ENCODE assay signal across 26 cellular contexts in the genomic region with DNA sequence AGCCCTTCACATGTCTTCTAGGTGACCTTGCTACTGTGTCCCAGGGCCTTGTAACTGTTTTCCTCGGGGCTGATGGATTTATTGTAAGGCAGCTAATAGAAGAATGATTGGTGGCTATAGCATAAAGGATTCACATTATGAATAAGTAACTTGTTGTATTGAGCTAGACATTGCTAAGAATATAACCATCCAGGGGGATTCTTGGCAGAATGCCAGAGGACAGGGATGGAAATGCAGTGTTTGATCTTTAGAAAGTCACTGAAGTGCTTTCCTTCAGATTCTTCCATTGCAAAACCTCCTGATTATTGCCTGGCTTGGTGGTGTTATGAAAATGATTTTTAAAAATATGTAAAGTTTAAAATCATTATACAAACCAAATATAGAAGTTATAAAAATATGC.
"Had no signal": no experiment of that assay in that cellular context is flagged by ENCODE, and none has a peak within 500 bp of the region (broad histone marks: within the 10 kb centered on the region; RNA-seq: fewer than 3 reads in every experiment).

No MANE protein-coding gene starts in this region.

- H3K36me3 Mint-ChIP-seq: immature natural killer cell; naive thymus-derived CD4-positive, alpha-beta T cell had no signal

- H3K27me3 Mint-ChIP-seq: effector memory CD8-positive, alpha-beta T cell had no signal

- H3K36me3 ChIP-seq: ovary, thyroid gland, vagina had no signal

- H3K4me3 ChIP-seq: ovary, psoas muscle, skin epidermis, thyroid gland, vagina had no signal

- H3K9me3 ChIP-seq: ovary, psoas muscle, thyroid gland, vagina had no signal

- H3K27ac ChIP-seq: ovary, psoas muscle, skin epidermis, thyroid gland, vagina had no signal

- H3K9me3 Mint-ChIP-seq: effector memory CD8-positive, alpha-beta T cell; immature natural killer cell; naive thymus-derived CD4-positive, alpha-beta T cell; nephron progenitor cell; stimulated activated naive CD8-positive, alpha-beta T cell treated with anti-CD3 and anti-CD28 coated beads, Interleukin-15, amount 100 ng/mL, for 72 hours had no signal

- H3K27ac Mint-ChIP-seq: effector memory CD8-positive, alpha-beta T cell; immature natural killer cell; naive thymus-derived CD4-positive, alpha-beta T cell; nephron progenitor cell; stimulated activated naive CD8-positive, alpha-beta T cell treated with anti-CD3 and anti-CD28 coated beads, Interleukin-15, amount 100 ng/mL, for 72 hours had no signal

- H3K4me3 Mint-ChIP-seq: effector memory CD8-positive, alpha-beta T cell; immature natural killer cell; naive thymus-derived CD4-positive, alpha-beta T cell; nephron progenitor cell; stimulated activated naive CD8-positive, alpha-beta T cell treated with anti-CD3 and anti-CD28 coated beads, Interleukin-15, amount 100 ng/mL, for 72 hours had no signal

- H3K4me1 Mint-ChIP-seq: immature natural killer cell; naive thymus-derived CD4-positive, alpha-beta T cell; stimulated activated naive CD8-positive, alpha-beta T cell treated with anti-CD3 and anti-CD28 coated beads, Interleukin-15, amount 100 ng/mL, for 72 hours had no signal

- FAIRE-seq: frontal cortex had no signal

- H3K4me1 ChIP-seq: psoas muscle, thyroid gland, vagina had no signal

- DNase-seq: cortex of kidney; effector memory CD8-positive, alpha-beta T cell; hypothalamus; immature natural killer cell; islet precursor cell; kidney glomerular epithelial cell; mesenchymal stem cell; midbrain; naive thymus-derived CD4-positive, alpha-beta T cell; nephron progenitor cell; occipital lobe; ovary; posterior cingulate gyrus; psoas muscle; right cardiac atrium; stimulated activated CD4-positive, alpha-beta T cell treated with anti-CD3 and anti-CD28 coated beads, Interleukin-15, amount 100 ng/mL, for 24 hours; stimulated activated CD4-positive, alpha-beta T cell treated with anti-CD3 and anti-CD28 coated beads, Interleukin-2, amount 100 ng/mL, for 48 hours; stimulated activated CD8-positive, alpha-beta memory T cell treated with anti-CD3 and anti-CD28 coated beads, Interleukin-4, amount 100 ng/mL, for 48 hours; stimulated activated naive CD4-positive, alpha-beta T cell; stimulated activated naive CD8-positive, alpha-beta T cell treated with anti-CD3 and anti-CD28 coated beads, Interleukin-15, amount 100 ng/mL, for 72 hours; thyroid gland; trophoblast cell had no signal

- ATAC-seq: effector memory CD8-positive, alpha-beta T cell; left lobe of liver; naive thymus-derived CD4-positive, alpha-beta T cell; psoas muscle; right cardiac atrium; stimulated activated naive CD8-positive, alpha-beta T cell treated with anti-CD3 and anti-CD28 coated beads, Interleukin-15, amount 100 ng/mL, for 72 hours had no signal

- H3K27me3 ChIP-seq: ovary, thyroid gland, vagina had no signal
